ENCODE assay signal across 1 cellular context in the genomic region with DNA sequence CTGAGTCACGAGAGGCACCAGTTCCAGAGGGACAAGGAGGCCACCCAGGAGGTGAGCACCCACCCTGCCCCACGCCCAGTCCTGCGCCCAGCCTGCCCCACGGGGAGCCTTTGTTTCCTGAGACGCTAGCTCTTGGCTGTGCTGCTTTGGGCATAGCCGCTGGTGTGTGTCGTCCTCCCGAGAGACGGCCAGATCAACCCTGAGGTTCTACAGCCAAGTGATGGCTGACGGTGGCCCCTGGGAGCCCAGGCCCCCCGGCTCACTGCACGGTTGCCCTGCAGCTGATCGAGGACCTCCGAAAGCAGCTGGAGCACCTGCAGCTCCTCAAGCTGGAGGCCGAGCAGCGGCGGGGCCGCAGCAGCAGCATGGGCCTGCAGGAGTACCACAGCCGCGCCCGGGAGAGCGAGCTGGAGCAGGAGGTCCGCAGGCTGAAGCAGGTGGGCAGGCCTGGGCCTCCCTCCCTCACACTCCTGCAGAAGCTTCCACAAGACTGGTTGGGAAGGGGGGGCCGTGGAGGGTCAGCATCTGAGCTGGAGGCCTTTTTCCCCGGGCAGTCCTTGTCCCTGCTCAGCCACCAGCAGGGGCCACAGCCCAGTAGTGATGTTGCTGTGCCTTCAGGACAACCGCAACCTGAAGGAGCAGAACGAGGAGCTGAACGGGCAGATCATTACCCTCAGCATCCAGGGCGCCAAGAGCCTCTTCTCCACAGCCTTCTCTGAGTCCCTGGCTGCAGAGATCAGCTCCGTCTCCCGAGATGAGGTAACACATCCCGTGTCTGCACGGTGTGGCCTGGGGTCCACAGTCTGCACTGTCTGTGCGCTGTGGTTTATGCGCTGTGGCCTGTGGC.
TF ChIP-seq lines count a peak whose summit lies in the region.

No MANE protein-coding gene starts in this region.

TF ChIP-seq in IMR-90, 13 proteins besides CTCF, POLR2A, EP300 and RAD21:
- TF ChIP-seq NFE2L2 (IDR thresholded peaks at IDR 0.05; ENCODE audit: low read depth, low read length) (no peak), MAFK (IDR thresholded peaks at IDR 0.05; ENCODE audit: low read depth, low read length) (no peak), MXI1 (IDR thresholded peaks at IDR 0.05; ENCODE audit: borderline replicate concordance, low read depth, low read length) (no peak), RCOR1 (IDR thresholded peaks at IDR 0.05; ENCODE audit: insufficient replicate concordance, low read length) (no peak), CHD1 (IDR thresholded peaks at IDR 0.05; ENCODE audit: low read depth, low read length) (no peak), CEBPB (IDR thresholded peaks at IDR 0.05; ENCODE audit: low read depth, low read length) (no peak), RFX5 (IDR thresholded peaks at IDR 0.05; ENCODE audit: low read depth, low read length) (no peak), MAZ (IDR thresholded peaks at IDR 0.05; ENCODE audit: borderline replicate concordance, low read depth, low read length) (no peak), FOS (IDR thresholded peaks at IDR 0.05; ENCODE audit: low read depth, low read length) (no peak), BHLHE40 (IDR thresholded peaks at IDR 0.05; ENCODE audit: low read depth, low read length) (no peak), SMC3 (IDR thresholded peaks at IDR 0.05; ENCODE audit: low read depth, low read length) (no peak)
- TF ChIP-seq, protein P1, sequence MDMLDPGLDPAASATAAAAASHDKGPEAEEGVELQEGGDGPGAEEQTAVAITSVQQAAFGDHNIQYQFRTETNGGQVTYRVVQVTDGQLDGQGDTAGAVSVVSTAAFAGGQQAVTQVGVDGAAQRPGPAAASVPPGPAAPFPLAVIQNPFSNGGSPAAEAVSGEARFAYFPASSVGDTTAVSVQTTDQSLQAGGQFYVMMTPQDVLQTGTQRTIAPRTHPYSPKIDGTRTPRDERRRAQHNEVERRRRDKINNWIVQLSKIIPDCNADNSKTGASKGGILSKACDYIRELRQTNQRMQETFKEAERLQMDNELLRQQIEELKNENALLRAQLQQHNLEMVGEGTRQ (IDR thresholded peaks at IDR 0.05; ENCODE audit: low read depth, low read length) = no peak
- TF ChIP-seq, protein P2, sequence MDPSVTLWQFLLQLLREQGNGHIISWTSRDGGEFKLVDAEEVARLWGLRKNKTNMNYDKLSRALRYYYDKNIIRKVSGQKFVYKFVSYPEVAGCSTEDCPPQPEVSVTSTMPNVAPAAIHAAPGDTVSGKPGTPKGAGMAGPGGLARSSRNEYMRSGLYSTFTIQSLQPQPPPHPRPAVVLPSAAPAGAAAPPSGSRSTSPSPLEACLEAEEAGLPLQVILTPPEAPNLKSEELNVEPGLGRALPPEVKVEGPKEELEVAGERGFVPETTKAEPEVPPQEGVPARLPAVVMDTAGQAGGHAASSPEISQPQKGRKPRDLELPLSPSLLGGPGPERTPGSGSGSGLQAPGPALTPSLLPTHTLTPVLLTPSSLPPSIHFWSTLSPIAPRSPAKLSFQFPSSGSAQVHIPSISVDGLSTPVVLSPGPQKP (IDR thresholded peaks at IDR 0.05; ENCODE audit: borderline replicate concordance, low read depth, low read length) = no peak
